In genomic region chr22:47260551-47260950, GRCh38 we compare ENCODE assay signal across 23 cellular contexts.
DNase-seq lines count a peak whose midpoint lies in the region; ATAC-seq, FAIRE-seq and TF ChIP-seq lines count a peak whose summit lies in the region.
"Had no signal": no experiment of that assay in that cellular context is flagged by ENCODE, and none has a peak within 500 bp of the region (broad histone marks: within the 10 kb centered on the region; RNA-seq: fewer than 3 reads in every experiment).

No MANE protein-coding gene starts in this region.

- no peak overlapping the region for H3K4me2 ChIP-seq in GM23338
- H3K4me2 ChIP-seq: BLaER1 had no signal

- no peaks in the 10 kb centered on the region for H3K27me3 ChIP-seq in bronchial epithelial cell (ENCODE audit: control insufficient read depth, insufficient read depth, low read length)
- no peaks in the 10 kb centered on the region for H3K27me3 ChIP-seq in GM23338 (ENCODE audit: insufficient read depth)
- H3K27me3 ChIP-seq: BLaER1 had no signal

- H3K9me3 Mint-ChIP-seq in GM23338 = peaks cover 92% of the 10 kb centered on the region
- H3K9me3 Mint-ChIP-seq: CD4-positive, alpha-beta T cell had no signal

- H3K4me3 ChIP-seq in bronchial epithelial cell (ENCODE audit: low read depth, low read length) (no peak overlapping the region), GM23338 (no peak overlapping the region)
- H3K4me3 ChIP-seq: BLaER1, GM23248, HAP-1, SK-N-MC had no signal

- H3K27me3 Mint-ChIP-seq in GM23338 (ENCODE audit: insufficient read depth, low read depth, poor library complexity) = peaks cover 7% of the 10 kb centered on the region

- TF ChIP-seq CTCF in bronchial epithelial cell (IDR thresholded peaks at IDR 0.05; ENCODE audit: insufficient read depth, low read length, severe bottlenecking) (no peak), GM23338 (conservative IDR thresholded peaks at IDR 0.05; ENCODE audit: low read depth in 2 of 2) (no peak)

- DNase-seq in DMS153 (lab: John Stamatoyannopoulos, UW) (peak; percentile 23), DMS153 treated with DMSO at 0.1 percent for 48 hours (lab: John Stamatoyannopoulos, UW; ENCODE audit: unreplicated experiment) (no peak), DMS53 treated with DMSO at 0.1 percent for 48 hours (lab: John Stamatoyannopoulos, UW; ENCODE audit: unreplicated experiment) (peak; percentile 8), NCI-H2196 (lab: John Stamatoyannopoulos, UW; ENCODE audit: unreplicated experiment) (peak; percentile 78), bronchial epithelial cell (ENCODE audit: low read depth) (no peak), GM23338 (ENCODE audit: low spot score) (no peak)
- DNase-seq: ACHN; Caco-2; CD4-positive, alpha-beta T cell; DMS 273 treated with DMSO at 0.1 percent for 48 hours; GM23248; NCI-H1436; NCI-H1930; NCI-H446 treated with DMSO at 0.1 percent for 48 hours; NCI-H774; SHP77 treated with DMSO at 0.1 percent for 48 hours; T-helper 2 cell had no signal

- no peak overlapping the region for H3K27ac Mint-ChIP-seq in GM23338
- H3K27ac Mint-ChIP-seq: CD4-positive, alpha-beta T cell had no signal

- H3K79me2 ChIP-seq in GM23338 (replicated peaks; ENCODE audit: insufficient read depth) = no peaks in the 10 kb centered on the region

- no peaks in the 10 kb centered on the region for H3F3A ChIP-seq in GM23338 (replicated peaks; ENCODE audit: low read depth)

- no peaks in the 10 kb centered on the region; the same call in 2 of the 3 replicates for H3K4me1 Mint-ChIP-seq in GM23338

- no peaks in the 10 kb centered on the region for H3K4me1 ChIP-seq in GM23338 (ENCODE audit: insufficient read depth)
- H3K4me1 ChIP-seq: BLaER1, Caco-2, HAP-1 had no signal

- H3K36me3 ChIP-seq in bronchial epithelial cell (ENCODE audit: control insufficient read depth, insufficient read depth, low read length) = no peaks in the 10 kb centered on the region
- no peaks in the 10 kb centered on the region for H3K36me3 ChIP-seq in GM23338 (ENCODE audit: insufficient read depth)
- H3K36me3 ChIP-seq: BLaER1, HAP-1 had no signal

- H3K4me3 Mint-ChIP-seq in GM23338 = no peak overlapping the region
- H3K4me3 Mint-ChIP-seq: CD4-positive, alpha-beta T cell had no signal

- no peaks in the 10 kb centered on the region for H4K20me1 ChIP-seq in GM23338 (replicated peaks; ENCODE audit: insufficient read depth)
- H4K20me1 ChIP-seq: BLaER1 had no signal

- H3K9me2 ChIP-seq in GM23338 (ENCODE audit: insufficient read depth) = no peaks in the 10 kb centered on the region

- ATAC-seq in GM21786 (IDR thresholded peaks at IDR 0.05; ENCODE audit: unreplicated experiment) = no peak
- no peak for ATAC-seq in GM23338
- no peak for ATAC-seq in HG02798 (IDR thresholded peaks at IDR 0.05; ENCODE audit: poor library complexity, unreplicated experiment)

- peak; percentile 76 for FAIRE-seq in bronchial epithelial cell (lab: Jason Lieb, UNC)

- no peak overlapping the region for H3K27ac ChIP-seq in GM23338 (ENCODE audit: low read depth)
- H3K27ac ChIP-seq: 22Rv1, BLaER1, GM23248, SK-N-MC had no signal

- no peak overlapping the region for H2AFZ ChIP-seq in GM23338
- H2AFZ ChIP-seq: GM23248 had no signal

- H3K36me3 Mint-ChIP-seq in GM23338 (ENCODE audit: low read depth) = peaks cover 33% of the 10 kb centered on the region

TF ChIP-seq in GM23338, 12 proteins besides CTCF, POLR2A, EP300 and RAD21 (continues in another document):
- TF ChIP-seq EZH2phosphoT487 (IDR thresholded peaks at IDR 0.05; ENCODE audit: unreplicated experiment) (no peak), CREB1 (CRISPR knock-in tag; IDR thresholded peaks at IDR 0.05; ENCODE audit: low read depth) (no peak), STAT1 (IDR thresholded peaks at IDR 0.05; ENCODE audit: unreplicated experiment) (no peak), ZNF114 (CRISPR knock-in tag; IDR thresholded peaks at IDR 0.05) (no peak), EZH2 (IDR thresholded peaks at IDR 0.05; ENCODE audit: low read depth, unreplicated experiment) (no peak), ZNF331 (CRISPR knock-in tag; IDR thresholded peaks at IDR 0.05; ENCODE audit: low read depth) (no peak), POLR2AphosphoS5 (IDR thresholded peaks at IDR 0.05; ENCODE audit: low read depth) (no peak), NANOG (IDR thresholded peaks at IDR 0.05; ENCODE audit: borderline replicate concordance) (no peak)
- TF ChIP-seq, protein P1, sequence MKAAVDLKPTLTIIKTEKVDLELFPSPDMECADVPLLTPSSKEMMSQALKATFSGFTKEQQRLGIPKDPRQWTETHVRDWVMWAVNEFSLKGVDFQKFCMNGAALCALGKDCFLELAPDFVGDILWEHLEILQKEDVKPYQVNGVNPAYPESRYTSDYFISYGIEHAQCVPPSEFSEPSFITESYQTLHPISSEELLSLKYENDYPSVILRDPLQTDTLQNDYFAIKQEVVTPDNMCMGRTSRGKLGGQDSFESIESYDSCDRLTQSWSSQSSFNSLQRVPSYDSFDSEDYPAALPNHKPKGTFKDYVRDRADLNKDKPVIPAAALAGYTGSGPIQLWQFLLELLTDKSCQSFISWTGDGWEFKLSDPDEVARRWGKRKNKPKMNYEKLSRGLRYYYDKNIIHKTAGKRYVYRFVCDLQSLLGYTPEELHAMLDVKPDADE (IDR thresholded peaks at IDR 0.05) = no peak
- TF ChIP-seq, protein P2, sequence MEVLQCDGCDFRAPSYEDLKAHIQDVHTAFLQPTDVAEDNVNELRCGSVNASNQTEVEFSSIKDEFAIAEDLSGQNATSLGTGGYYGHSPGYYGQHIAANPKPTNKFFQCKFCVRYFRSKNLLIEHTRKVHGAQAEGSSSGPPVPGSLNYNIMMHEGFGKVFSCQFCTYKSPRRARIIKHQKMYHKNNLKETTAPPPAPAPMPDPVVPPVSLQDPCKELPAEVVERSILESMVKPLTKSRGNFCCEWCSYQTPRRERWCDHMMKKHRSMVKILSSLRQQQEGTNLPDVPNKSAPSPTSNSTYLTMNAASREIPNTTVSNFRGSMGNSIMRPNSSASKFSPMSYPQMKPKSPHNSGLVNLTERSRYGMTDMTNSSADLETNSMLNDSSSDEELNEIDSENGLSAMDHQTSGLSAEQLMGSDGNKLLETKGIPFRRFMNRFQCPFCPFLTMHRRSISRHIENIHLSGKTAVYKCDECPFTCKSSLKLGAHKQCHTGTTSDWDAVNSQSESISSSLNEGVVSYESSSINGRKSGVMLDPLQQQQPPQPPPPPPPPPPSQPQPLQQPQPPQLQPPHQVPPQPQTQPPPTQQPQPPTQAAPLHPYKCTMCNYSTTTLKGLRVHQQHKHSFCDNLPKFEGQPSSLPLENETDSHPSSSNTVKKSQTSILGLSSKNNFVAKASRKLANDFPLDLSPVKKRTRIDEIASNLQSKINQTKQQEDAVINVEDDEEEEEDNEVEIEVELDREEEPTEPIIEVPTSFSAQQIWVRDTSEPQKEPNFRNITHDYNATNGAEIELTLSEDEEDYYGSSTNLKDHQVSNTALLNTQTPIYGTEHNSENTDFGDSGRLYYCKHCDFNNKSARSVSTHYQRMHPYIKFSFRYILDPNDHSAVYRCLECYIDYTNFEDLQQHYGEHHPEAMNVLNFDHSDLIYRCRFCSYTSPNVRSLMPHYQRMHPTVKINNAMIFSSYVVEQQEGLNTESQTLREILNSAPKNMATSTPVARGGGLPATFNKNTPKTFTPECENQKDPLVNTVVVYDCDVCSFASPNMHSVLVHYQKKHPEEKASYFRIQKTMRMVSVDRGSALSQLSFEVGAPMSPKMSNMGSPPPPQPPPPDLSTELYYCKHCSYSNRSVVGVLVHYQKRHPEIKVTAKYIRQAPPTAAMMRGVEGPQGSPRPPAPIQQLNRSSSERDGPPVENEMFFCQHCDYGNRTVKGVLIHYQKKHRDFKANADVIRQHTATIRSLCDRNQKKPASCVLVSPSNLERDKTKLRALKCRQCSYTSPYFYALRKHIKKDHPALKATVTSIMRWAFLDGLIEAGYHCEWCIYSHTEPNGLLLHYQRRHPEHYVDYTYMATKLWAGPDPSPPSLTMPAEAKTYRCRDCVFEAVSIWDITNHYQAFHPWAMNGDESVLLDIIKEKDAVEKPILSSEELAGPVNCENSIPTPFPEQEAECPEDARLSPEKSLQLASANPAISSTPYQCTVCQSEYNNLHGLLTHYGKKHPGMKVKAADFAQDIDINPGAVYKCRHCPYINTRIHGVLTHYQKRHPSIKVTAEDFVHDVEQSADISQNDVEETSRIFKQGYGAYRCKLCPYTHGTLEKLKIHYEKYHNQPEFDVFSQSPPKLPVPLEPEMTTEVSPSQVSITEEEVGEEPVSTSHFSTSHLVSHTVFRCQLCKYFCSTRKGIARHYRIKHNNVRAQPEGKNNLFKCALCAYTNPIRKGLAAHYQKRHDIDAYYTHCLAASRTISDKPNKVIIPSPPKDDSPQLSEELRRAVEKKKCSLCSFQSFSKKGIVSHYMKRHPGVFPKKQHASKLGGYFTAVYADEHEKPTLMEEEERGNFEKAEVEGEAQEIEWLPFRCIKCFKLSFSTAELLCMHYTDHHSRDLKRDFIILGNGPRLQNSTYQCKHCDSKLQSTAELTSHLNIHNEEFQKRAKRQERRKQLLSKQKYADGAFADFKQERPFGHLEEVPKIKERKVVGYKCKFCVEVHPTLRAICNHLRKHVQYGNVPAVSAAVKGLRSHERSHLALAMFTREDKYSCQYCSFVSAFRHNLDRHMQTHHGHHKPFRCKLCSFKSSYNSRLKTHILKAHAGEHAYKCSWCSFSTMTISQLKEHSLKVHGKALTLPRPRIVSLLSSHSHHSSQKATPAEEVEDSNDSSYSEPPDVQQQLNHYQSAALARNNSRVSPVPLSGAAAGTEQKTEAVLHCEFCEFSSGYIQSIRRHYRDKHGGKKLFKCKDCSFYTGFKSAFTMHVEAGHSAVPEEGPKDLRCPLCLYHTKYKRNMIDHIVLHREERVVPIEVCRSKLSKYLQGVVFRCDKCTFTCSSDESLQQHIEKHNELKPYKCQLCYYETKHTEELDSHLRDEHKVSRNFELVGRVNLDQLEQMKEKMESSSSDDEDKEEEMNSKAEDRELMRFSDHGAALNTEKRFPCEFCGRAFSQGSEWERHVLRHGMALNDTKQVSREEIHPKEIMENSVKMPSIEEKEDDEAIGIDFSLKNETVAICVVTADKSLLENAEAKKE (CRISPR knock-in tag; IDR thresholded peaks at IDR 0.05) = no peak

Comparison
In these comparisons a context has a peak if more than half of its experiments do, and no peak if none do; other contexts are left out.
1. DNase-seq: peak in DMS153 (single experiment), DMS53 treated with DMSO at 0.1 percent for 48 hours (single experiment) and NCI-H2196 (single experiment); none in DMS153 treated with DMSO at 0.1 percent for 48 hours (single experiment), bronchial epithelial cell (single experiment) and GM23338 (single experiment).